28 cellular contexts compared by ENCODE assay signal in the genomic region with DNA sequence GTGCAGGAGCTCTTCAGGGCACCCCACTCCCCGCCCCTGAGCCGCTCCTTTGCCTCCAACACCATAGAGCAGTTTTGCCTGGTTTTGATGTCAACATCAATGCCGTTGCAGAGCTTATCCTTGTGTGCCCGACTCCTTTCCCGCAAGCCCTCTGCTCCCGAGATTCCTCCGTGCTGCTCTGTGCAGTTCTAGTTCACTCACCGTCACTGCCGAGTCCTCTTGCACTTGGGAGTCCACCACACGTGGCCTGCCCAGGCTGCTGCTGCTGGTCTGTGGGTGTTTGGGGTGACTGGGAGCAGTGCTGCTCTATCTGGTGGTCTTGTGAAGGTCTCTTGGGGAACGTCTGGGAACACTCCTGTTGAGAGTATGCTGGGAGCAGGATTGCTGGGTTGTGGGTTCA.
"Had no signal": no experiment of that assay in that cellular context is flagged by ENCODE, and none has a peak within 500 bp of the region (broad histone marks: within the 10 kb centered on the region; RNA-seq: fewer than 3 reads in every experiment).

No MANE protein-coding gene starts in this region.

- H3K9me3 ChIP-seq: neutrophil, pancreas, prostate gland, right lobe of liver, sigmoid colon, suprapubic skin, testis, tibial artery, transverse colon, upper lobe of right lung, vagina had no signal

- DNase-seq: naive B cell; naive thymus-derived CD8-positive, alpha-beta T cell; nephron progenitor cell; nucleus accumbens; pancreas; right cardiac atrium; sigmoid colon; small intestine; stimulated activated CD4-positive, alpha-beta T cell treated with anti-CD3 and anti-CD28 coated beads, Interleukin-12 subunit alpha, Interleukin-12 subunit beta, amount 100 ng/mL, for 4 hours; stimulated activated CD4-positive, alpha-beta T cell treated with anti-CD3 and anti-CD28 coated beads, Interleukin-1b, Interleukin-23, amount 100 ng/mL, for 48 hours; stimulated activated CD4-positive, alpha-beta T cell treated with anti-CD3 and anti-CD28 coated beads, Interleukin-4, amount 100 ng/mL, for 1 hour; stimulated activated CD4-positive, alpha-beta T cell treated with anti-CD3 and anti-CD28 coated beads, Interleukin-4, amount 100 ng/mL, for 4 hours; stimulated activated CD8-positive, alpha-beta memory T cell treated with anti-CD3 and anti-CD28 coated beads, Interleukin-4, amount 100 ng/mL, for 48 hours; stimulated activated naive CD4-positive, alpha-beta T cell; stimulated activated naive CD8-positive, alpha-beta T cell treated with anti-CD3 and anti-CD28 coated beads, Interleukin-15, amount 100 ng/mL, for 72 hours; stimulated activated naive CD8-positive, alpha-beta T cell treated with anti-CD3 and anti-CD28 coated beads, Interleukin-15, Interleukin-2, amounts not matched to agents 100 U/mL and 50 U/mL, for 24 hours; substantia nigra; testis; tibial artery; transverse colon; upper lobe of right lung had no signal

- H3K27ac ChIP-seq: neutrophil, pancreas, prostate gland, right lobe of liver, sigmoid colon, suprapubic skin, testis, tibial artery, transverse colon, upper lobe of right lung, vagina had no signal

- ATAC-seq: naive thymus-derived CD8-positive, alpha-beta T cell; natural killer cell treated with Interleukin-12 subunit alpha and Interleukin-12 subunit beta and Interleukin-15 and Interleukin-18, amount 100 ng/mL, for 72 hours; pancreas; right cardiac atrium; right lobe of liver; stimulated activated memory B cell treated with anti-CD40 and anti-IgM and Interleukin-4, amounts not matched to agents 10 μg/mL and 1 μg/mL and 100 μg/mL, for 72 hours; stimulated activated naive CD8-positive, alpha-beta T cell treated with anti-CD3 and anti-CD28 coated beads, Interleukin-15, amount 100 ng/mL, for 72 hours; stimulated activated naive CD8-positive, alpha-beta T cell treated with anti-CD3 and anti-CD28 coated beads, Interleukin-15, Interleukin-2, amounts not matched to agents 100 U/mL and 50 U/mL, for 24 hours; upper lobe of right lung had no signal

- FAIRE-seq: pancreas, small intestine had no signal

- H3K27me3 ChIP-seq: pancreas, right lobe of liver, sigmoid colon, testis, tibial artery, transverse colon, upper lobe of right lung, vagina had no signal

- H3K4me1 ChIP-seq: pancreas, prostate gland, right lobe of liver, sigmoid colon, suprapubic skin, testis, transverse colon, upper lobe of right lung, vagina had no signal

- H3K4me3 ChIP-seq: pancreas, prostate gland, right lobe of liver, sigmoid colon, suprapubic skin, testis, tibial artery, transverse colon, upper lobe of right lung, vagina had no signal

- H3K36me3 ChIP-seq: neutrophil, pancreas, prostate gland, sigmoid colon, suprapubic skin, tibial artery, transverse colon, upper lobe of right lung, vagina had no signal
